Comparison of ENCODE assay signal across 8 cellular contexts in the genomic region with DNA sequence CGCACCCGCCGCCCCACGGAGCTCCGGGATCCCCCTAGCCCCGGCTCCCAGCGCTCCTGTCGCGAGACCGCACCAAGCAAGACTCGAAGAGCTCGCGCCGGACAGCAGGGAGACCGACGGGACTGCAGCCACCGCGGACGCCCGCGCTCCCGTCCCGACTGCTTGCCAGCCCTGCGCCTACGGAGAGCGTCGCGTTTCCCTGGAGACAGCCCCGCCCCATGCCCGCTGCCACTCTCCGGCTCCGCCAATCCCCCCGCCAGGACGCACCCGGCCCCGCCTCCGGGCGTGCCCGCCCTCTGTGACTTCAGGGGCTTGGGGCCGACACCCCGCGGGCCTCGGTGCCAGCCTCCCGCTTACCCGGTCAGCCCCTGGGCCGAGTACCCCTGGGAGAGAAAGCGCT. TPM values are rescaled to one million over a fixed set of nuclear protein-coding genes. Genes with fewer than 3 reads are reported as not detected.
A peak's percentile ranks its signal among the peaks of the same experiment; 100 is the strongest.
DNase-seq lines count a peak whose midpoint lies in the region; ATAC-seq, FAIRE-seq and TF ChIP-seq lines count a peak whose summit lies in the region.

A gene with protein sequence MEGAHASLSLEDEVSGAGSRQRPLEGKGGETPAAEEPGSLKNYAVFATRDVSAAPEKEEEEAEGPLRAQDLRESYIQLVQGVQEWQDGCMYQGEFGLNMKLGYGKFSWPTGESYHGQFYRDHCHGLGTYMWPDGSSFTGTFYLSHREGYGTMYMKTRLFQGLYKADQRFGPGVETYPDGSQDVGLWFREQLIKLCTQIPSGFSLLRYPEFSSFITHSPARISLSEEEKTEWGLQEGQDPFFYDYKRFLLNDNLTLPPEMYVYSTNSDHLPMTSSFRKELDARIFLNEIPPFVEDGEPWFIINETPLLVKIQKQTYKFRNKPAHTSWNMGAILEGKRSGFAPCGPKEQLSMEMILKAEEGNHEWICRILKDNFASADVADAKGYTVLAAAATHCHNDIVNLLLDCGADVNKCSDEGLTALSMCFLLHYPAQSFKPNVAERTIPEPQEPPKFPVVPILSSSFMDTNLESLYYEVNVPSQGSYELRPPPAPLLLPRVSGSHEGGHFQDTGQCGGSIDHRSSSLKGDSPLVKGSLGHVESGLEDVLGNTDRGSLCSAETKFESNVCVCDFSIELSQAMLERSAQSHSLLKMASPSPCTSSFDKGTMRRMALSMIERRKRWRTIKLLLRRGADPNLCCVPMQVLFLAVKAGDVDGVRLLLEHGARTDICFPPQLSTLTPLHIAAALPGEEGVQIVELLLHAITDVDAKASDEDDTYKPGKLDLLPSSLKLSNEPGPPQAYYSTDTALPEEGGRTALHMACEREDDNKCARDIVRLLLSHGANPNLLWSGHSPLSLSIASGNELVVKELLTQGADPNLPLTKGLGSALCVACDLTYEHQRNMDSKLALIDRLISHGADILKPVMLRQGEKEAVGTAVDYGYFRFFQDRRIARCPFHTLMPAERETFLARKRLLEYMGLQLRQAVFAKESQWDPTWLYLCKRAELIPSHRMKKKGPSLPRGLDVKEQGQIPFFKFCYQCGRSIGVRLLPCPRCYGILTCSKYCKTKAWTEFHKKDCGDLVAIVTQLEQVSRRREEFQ (minus strand): TSS at position 181 of the 400 bp plus-strand sequence. CDS start 653 bp downstream, outside the sequence.

- no peaks in the 10 kb centered on the region for H3K9me3 ChIP-seq in sigmoid colon

- 7 to 8% methylated on average over 47 of the region's 47 CpGs for WGBS in sigmoid colon, 2 donors

- no peak for FAIRE-seq in D721Med (lab: Jason Lieb, UNC)

- DNase-seq in GM12865 (ENCODE audit: low read depth) (peak; percentile 86), sigmoid colon (peak; percentile 73), D721Med (ENCODE audit: insufficient read length, low spot score) (no peak)

- peaks cover 41% of the 10 kb centered on the region for H3K4me1 Mint-ChIP-seq in brain

- TF ChIP-seq POLR2A in sigmoid colon (IDR thresholded peaks at IDR 0.05), result no peak

- no peak for TF ChIP-seq EP300 in sigmoid colon (IDR thresholded peaks at IDR 0.05)

- H3K27me3 Mint-ChIP-seq in brain, result peaks cover 3% of the 10 kb centered on the region

- H3K4me1 ChIP-seq in sigmoid colon, result peaks cover 2 to 46% (median 38%) of the 10 kb centered on the region in 4 donors

- ATAC-seq in HG02642 (IDR thresholded peaks at IDR 0.05; ENCODE audit: poor library complexity, unreplicated experiment) (no peak), HG03135 (IDR thresholded peaks at IDR 0.05; ENCODE audit: unreplicated experiment) (no peak)

- peak within 1 kb of the TSS in 3 of 5 experiments; percentile 55 to 96 (median 66) for H3K27ac Mint-ChIP-seq in brain

- TF ChIP-seq CTCF in GM12865 (IDR thresholded peaks at IDR 0.05; ENCODE audit: insufficient read depth, low read depth, low read length, missing control alignments) (no peak), brain (conservative IDR thresholded peaks at IDR 0.05) (no peak), sigmoid colon (IDR thresholded peaks at IDR 0.05) (no peak), D721Med (IDR thresholded peaks at IDR 0.05; ENCODE audit: insufficient read depth, missing control alignments) (no peak)

- H3K4me3 Mint-ChIP-seq in brain, result peak within 1 kb of the TSS; percentile 85 to 96 (median 91)

- H3K9me3 Mint-ChIP-seq in brain, result no peaks in the 10 kb centered on the region

- peaks cover 0 to 19% (median 0%) of the 10 kb centered on the region in 3 donors for H3K27me3 ChIP-seq in sigmoid colon

- peak within 1 kb of the TSS; percentile 49 for H3K4me3 ChIP-seq in GM12865 (ENCODE audit: low read depth, low read length)
- H3K4me3 ChIP-seq in iPS-11a (ENCODE audit: low read depth, low read length), result peak within 1 kb of the TSS; percentile 13
- H3K4me3 ChIP-seq in sigmoid colon, result peak within 1 kb of the TSS; percentile 13 to 53 (median 43)

- H3K36me3 ChIP-seq in sigmoid colon, result peaks cover 0 to 6% (median 0%) of the 10 kb centered on the region in 4 donors

- no peak within 1 kb of the TSS for H3K27ac ChIP-seq in sigmoid colon

- peaks cover 7% of the 10 kb centered on the region for H3K36me3 Mint-ChIP-seq in brain

- intact Hi-C loops in T-helper 2 cell treated with Interferon-gamma antibody and Interleukin-4, amounts not matched to agents 100 ng/mL and 5 ng/mL, for 36 hours (cut with micrococcal nuclease), result no loop called here
- intact Hi-C loops in sigmoid colon (cut with DNase I), result loop anchor here (5.0 kb wide), 2 partner anchors 39 to 326 kb away; no protein-coding TSS in a partner anchor

RNA-seq across cellular contexts. Expression of the gene that starts here (rescaled TPM):
- total RNA-seq in T-helper 2 cell treated with Interferon-gamma antibody and Interleukin-4, amounts not matched to agents 100 ng/mL and 5 ng/mL, for 36 hours, result 33.7 and 35.3 TPM in 2 replicates
- polyA plus RNA-seq in brain (ENCODE audit: insufficient read depth, low read depth, low replicate concordance) (7.0 TPM), sigmoid colon (1 to 10 TPM; 3.6 to 9.4 (median 3.9) TPM)
- 10 to 100 TPM in 2 of 4 donors, 1 to 10 TPM in 2; 6.7 to 14.0 (median 9.6) TPM for total RNA-seq in sigmoid colon
